ENCODE assay signal across 22 cellular contexts in the genomic region with DNA sequence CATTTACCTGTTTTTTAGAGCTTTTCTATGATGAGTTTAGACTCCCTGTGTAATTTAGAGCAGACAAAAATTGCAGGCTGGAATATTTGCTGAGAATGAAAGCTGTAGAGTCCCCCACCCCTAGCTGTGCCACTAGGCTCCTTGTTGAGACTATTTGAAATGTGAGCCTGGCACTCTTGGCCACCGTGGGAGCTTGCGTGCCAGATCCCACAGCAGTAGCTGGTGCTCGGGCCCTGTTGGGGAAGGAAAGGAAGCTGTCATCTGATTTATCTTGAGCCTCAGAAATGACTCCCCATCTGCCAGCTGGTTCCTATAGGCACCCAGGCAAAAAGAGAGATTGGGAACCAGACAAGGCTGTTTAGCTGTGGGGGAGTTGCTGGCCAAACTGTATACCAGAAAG. TPM values are rescaled to one million over a fixed set of nuclear protein-coding genes. Genes with fewer than 3 reads are reported as not detected.
A peak's percentile ranks its signal among the peaks of the same experiment; 100 is the strongest.
DNase-seq lines count a peak whose midpoint lies in the region; ATAC-seq and TF ChIP-seq lines count a peak whose summit lies in the region.
"Had no signal": no experiment of that assay in that cellular context is flagged by ENCODE, and none has a peak within 500 bp of the region (broad histone marks: within the 10 kb centered on the region; RNA-seq: fewer than 3 reads in every experiment).

No MANE protein-coding gene starts in this region.

- no peaks in the 10 kb centered on the region for H3K27me3 ChIP-seq in naive thymus-derived CD4-positive, alpha-beta T cell (ENCODE audit: control insufficient read depth in 2 of 2, insufficient read depth in 2 of 2, low read length in 2 of 2)
- H3K27me3 ChIP-seq: cardiac muscle cell, neutrophil, upper lobe of left lung had no signal

- H2AFZ ChIP-seq in OCI-LY7 (ENCODE audit: low read length): no peak overlapping the region

- H3K4me1 Mint-ChIP-seq in endothelial cell (ENCODE audit: unreplicated experiment): peaks cover 14% of the 10 kb centered on the region
- peaks cover 22 to 55% (median 43%) of the 10 kb centered on the region in 7 donors for H3K4me1 Mint-ChIP-seq in naive thymus-derived CD4-positive, alpha-beta T cell

- no peaks in the 10 kb centered on the region for H3K4me1 ChIP-seq in OCI-LY7 (ENCODE audit: insufficient read depth, low read length, poor library complexity, severe bottlenecking)
- H3K4me1 ChIP-seq in naive thymus-derived CD4-positive, alpha-beta T cell (ENCODE audit: control insufficient read depth in 2 of 2, insufficient read depth in 2 of 2, low read length in 2 of 2): peaks cover 9 to 23% of the 10 kb centered on the region in 2 donors

- no peaks in the 10 kb centered on the region for H3K9me2 ChIP-seq in OCI-LY7 (ENCODE audit: insufficient read depth, low read length)

- peak overlapping the region; percentile 58 for H3K27ac Mint-ChIP-seq in endothelial cell (ENCODE audit: unreplicated experiment)
- peak overlapping the region in 8 of 9 donors; percentile 61 to 92 (median 80) for H3K27ac Mint-ChIP-seq in naive thymus-derived CD4-positive, alpha-beta T cell

- H3K9me3 Mint-ChIP-seq in endothelial cell (ENCODE audit: unreplicated experiment): no peaks in the 10 kb centered on the region
- H3K9me3 Mint-ChIP-seq in naive thymus-derived CD4-positive, alpha-beta T cell: peaks cover 0 to 23% (median 8%) of the 10 kb centered on the region in 11 donors
- H3K9me3 Mint-ChIP-seq: immature natural killer cell had no signal

- H3K36me3 ChIP-seq in OCI-LY7 (ENCODE audit: insufficient read depth, low read length): peaks cover 90% of the 10 kb centered on the region
- peaks cover 0 to 52% (median 3%) of the 10 kb centered on the region in 3 experiments for H3K36me3 ChIP-seq in naive thymus-derived CD4-positive, alpha-beta T cell (ENCODE audit: control insufficient read depth in 2 of 3, insufficient read depth in 3 of 3, low read length in 3 of 3)

- no peak overlapping the region for H3K27ac ChIP-seq in OCI-LY7 (ENCODE audit: low read depth, low read length, poor library complexity, severe bottlenecking)
- H3K27ac ChIP-seq in naive thymus-derived CD4-positive, alpha-beta T cell (ENCODE audit: low read depth, low read length): peak overlapping the region; percentile 7
- H3K27ac ChIP-seq: 22Rv1, cardiac muscle cell, neutrophil had no signal

- DNase-seq in NCI-H2171 treated with DMSO at 0.1 percent for 48 hours (lab: John Stamatoyannopoulos, UW): peak; percentile 19
- DNase-seq in NCI-H2171 (lab: John Stamatoyannopoulos, UW): no peak
- no peak for DNase-seq in OCI-LY7 (ENCODE audit: low spot score)
- no peak for DNase-seq in endothelial cell (ENCODE audit: low spot score)
- no peak for DNase-seq in naive thymus-derived CD4-positive, alpha-beta T cell
- no peak for DNase-seq in GOT3 (lab: John Stamatoyannopoulos, UW)
- DNase-seq: amygdala; CD8-positive, alpha-beta memory T cell; DMS53; GF-D8; immature natural killer cell; NCI-H1105; NCI-H2029 treated with DMSO at 0.1 percent for 48 hours; NCI-H446; OCI-M1; SHP77; upper lobe of left lung had no signal

- TF ChIP-seq CTCF in OCI-LY7 (conservative IDR thresholded peaks at IDR 0.05; ENCODE audit: low read length) (no peak), endothelial cell (IDR thresholded peaks at IDR 0.05; ENCODE audit: unreplicated experiment) (no peak)

- peak overlapping the region; percentile 15 for H3K4me3 Mint-ChIP-seq in endothelial cell (ENCODE audit: unreplicated experiment)
- H3K4me3 Mint-ChIP-seq in naive thymus-derived CD4-positive, alpha-beta T cell: no peak overlapping the region
- H3K4me3 Mint-ChIP-seq: CD8-positive, alpha-beta memory T cell; immature natural killer cell had no signal

- TSS peak; percentile 17 for BruUV-seq in OCI-LY7 (replicated peaks; lab: Mats Ljungman, UMichigan)

- intact Hi-C loops in OCI-LY7 (cut with micrococcal nuclease; ENCODE audit: unreplicated experiment): no loop called here
- intact Hi-C loops in naive thymus-derived CD4-positive, alpha-beta T cell (cut with micrococcal nuclease): no loop called here

- no peak overlapping the region for H3K4me3 ChIP-seq in OCI-LY7 (ENCODE audit: low read depth, low read length, poor library complexity, severe bottlenecking)
- H3K4me3 ChIP-seq in naive thymus-derived CD4-positive, alpha-beta T cell (ENCODE audit: low read length): no peak overlapping the region
- H3K4me3 ChIP-seq: cardiac muscle cell, upper lobe of left lung had no signal

- POLR2A ChIA-PET in OCI-LY7 (lab: Charles Lee): no interaction called here
- POLR2A ChIA-PET in naive thymus-derived CD4-positive, alpha-beta T cell (lab: Charles Lee): interaction anchor here (0.6 to 1.2 kb wide), 3 partner anchors 14 to 33 kb away, joined by 3 read pairs; partner anchors contain the start of genes EXOSC7 and ZDHHC3

- H4K20me1 ChIP-seq in OCI-LY7 (ENCODE audit: insufficient read depth, low read length): no peaks in the 10 kb centered on the region

- no peaks in the 10 kb centered on the region for H3K79me2 ChIP-seq in OCI-LY7 (ENCODE audit: insufficient read depth, low read depth, low read length)

- H3K36me3 Mint-ChIP-seq in endothelial cell (ENCODE audit: low read depth, unreplicated experiment): peaks cover 46% of the 10 kb centered on the region
- peaks cover 9 to 68% (median 43%) of the 10 kb centered on the region in 5 donors for H3K36me3 Mint-ChIP-seq in naive thymus-derived CD4-positive, alpha-beta T cell

- CTCF ChIA-PET in OCI-LY7 (lab: Charles Lee; ENCODE audit: unreplicated experiment): interaction anchor here (0.5 kb wide), 1 partner anchor 165 kb away, joined by 3 read pairs; no protein-coding TSS in a partner anchor
- CTCF ChIA-PET in naive thymus-derived CD4-positive, alpha-beta T cell (lab: Charles Lee): no interaction called here

- peaks cover 2% of the 10 kb centered on the region for H3K27me3 Mint-ChIP-seq in endothelial cell (ENCODE audit: unreplicated experiment)
- H3K27me3 Mint-ChIP-seq in naive thymus-derived CD4-positive, alpha-beta T cell: no peaks in the 10 kb centered on the region
- H3K27me3 Mint-ChIP-seq: CD8-positive, alpha-beta memory T cell had no signal

- H3K9me3 ChIP-seq in OCI-LY7 (ENCODE audit: low read length): no peaks in the 10 kb centered on the region
- H3K9me3 ChIP-seq in naive thymus-derived CD4-positive, alpha-beta T cell (ENCODE audit: control insufficient read depth in 2 of 3, low read length in 3 of 3): peaks cover 0 to 4% (median 0%) of the 10 kb centered on the region in 3 experiments
- H3K9me3 ChIP-seq: neutrophil, upper lobe of left lung had no signal

- H3K4me2 ChIP-seq in OCI-LY7 (ENCODE audit: low read length): no peak overlapping the region

- ATAC-seq in naive thymus-derived CD4-positive, alpha-beta T cell: no peak
- no peak for ATAC-seq in GM21576 (IDR thresholded peaks at IDR 0.05; ENCODE audit: unreplicated experiment)
- no peak for ATAC-seq in GM21737 (IDR thresholded peaks at IDR 0.05; ENCODE audit: unreplicated experiment)

RNA-seq across cellular contexts. Expression of gene CLEC3B, which starts 23.4 kb away (rescaled TPM):
- 1.3 TPM in 1 of 2 replicates, not detected in the other for total RNA-seq in OCI-LY7 (2014; rRNA removed; shearing (Covaris generic))
- not detected in 2 replicates for total RNA-seq in OCI-LY7 (2022)
- total RNA-seq in endothelial cell (ENCODE audit: unreplicated experiment): 0.41 TPM
- total RNA-seq in naive thymus-derived CD4-positive, alpha-beta T cell: 1 to 10 TPM in 2 of 5 experiments, under 1 TPM in 3; 0.45 to 1.8 (median 0.75) TPM
- not detected for polyA plus RNA-seq in naive thymus-derived CD4-positive, alpha-beta T cell
- polyA plus RNA-seq: CD8-positive, alpha-beta memory T cell had no signal

RNA-seq across cellular contexts. Expression of gene EXOSC7, which starts 26.6 kb away (rescaled TPM):
- total RNA-seq in OCI-LY7 (2014; rRNA removed; shearing (Covaris generic)): 60.3 and 71.5 TPM in 2 replicates
- total RNA-seq in OCI-LY7 (2022): 50.5 and 65.3 TPM in 2 replicates
- total RNA-seq in endothelial cell (ENCODE audit: unreplicated experiment): 33.2 TPM
- total RNA-seq in naive thymus-derived CD4-positive, alpha-beta T cell: 10 to 100 TPM; 30.7 to 57.9 (median 44.3) TPM
- polyA plus RNA-seq in naive thymus-derived CD4-positive, alpha-beta T cell: 10 to 100 TPM; 48.4 to 59.4 TPM

RNA-seq across cellular contexts. Expression of gene ZDHHC3, which starts 26.7 kb away (rescaled TPM):
- total RNA-seq in OCI-LY7 (2014; rRNA removed; shearing (Covaris generic)): 50.8 and 53.1 TPM in 2 replicates
- 53.6 and 63.6 TPM in 2 replicates for total RNA-seq in OCI-LY7 (2022)
- 135 TPM for total RNA-seq in endothelial cell (ENCODE audit: unreplicated experiment)
- 10 to 100 TPM; 38.5 to 54.0 (median 48.8) TPM for total RNA-seq in naive thymus-derived CD4-positive, alpha-beta T cell
- polyA plus RNA-seq in naive thymus-derived CD4-positive, alpha-beta T cell: 10 to 100 TPM; 33.7 to 36.1 TPM
